Comparison of ENCODE assay signal across 1 cellular context in the genomic region with DNA sequence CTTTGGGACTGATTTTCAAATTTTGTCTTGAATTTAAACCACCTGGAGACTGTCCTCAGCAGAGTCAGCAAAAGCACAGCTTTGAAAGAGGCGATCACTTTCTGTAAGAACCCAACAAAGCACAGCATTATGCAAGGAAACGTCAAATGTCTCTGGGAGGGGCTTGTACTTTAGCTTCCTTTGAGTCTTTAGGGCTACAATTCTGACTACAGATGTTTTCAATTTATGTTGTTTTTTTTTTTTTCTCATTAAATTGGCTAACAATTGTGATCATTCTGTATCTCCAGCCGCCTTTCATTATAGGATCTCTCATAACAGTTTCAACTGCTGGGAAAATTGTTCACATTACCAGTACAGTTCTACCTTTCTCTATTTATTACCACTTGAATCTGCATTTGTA.
TF ChIP-seq lines count a peak whose summit lies in the region.

No MANE protein-coding gene starts in this region.

TF ChIP-seq in HepG2, 621 proteins besides CTCF, POLR2A, EP300 and RAD21 (continued from another document):
- TF ChIP-seq HNF1B (CRISPR knock-in tag; IDR thresholded peaks at IDR 0.05) = no peak
- no peak for TF ChIP-seq HDAC2 (CRISPR knock-in tag; IDR thresholded peaks at IDR 0.05)
- TF ChIP-seq TMF1 (CRISPR knock-in tag; IDR thresholded peaks at IDR 0.05; ENCODE audit: low read depth) = no peak
- TF ChIP-seq, protein P1, sequence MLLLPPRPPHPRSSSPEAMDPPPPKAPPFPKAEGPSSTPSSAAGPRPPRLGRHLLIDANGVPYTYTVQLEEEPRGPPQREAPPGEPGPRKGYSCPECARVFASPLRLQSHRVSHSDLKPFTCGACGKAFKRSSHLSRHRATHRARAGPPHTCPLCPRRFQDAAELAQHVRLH (CRISPR knock-in tag; IDR thresholded peaks at IDR 0.05; ENCODE audit: borderline replicate concordance, low read depth) = no peak
- TF ChIP-seq RFXAP (CRISPR knock-in tag; IDR thresholded peaks at IDR 0.05; ENCODE audit: borderline replicate concordance) = no peak
- TF ChIP-seq HNRNPUL1 (IDR thresholded peaks at IDR 0.05; ENCODE audit: low read depth, low read length) = no peak
- TF ChIP-seq ZBTB1 (CRISPR knock-in tag; IDR thresholded peaks at IDR 0.05; ENCODE audit: borderline replicate concordance) = no peak
- TF ChIP-seq JUND (CRISPR knock-in tag; IDR thresholded peaks at IDR 0.05) = no peak
- no peak for TF ChIP-seq TBP (CRISPR knock-in tag; IDR thresholded peaks at IDR 0.05)
- TF ChIP-seq, protein P2, sequence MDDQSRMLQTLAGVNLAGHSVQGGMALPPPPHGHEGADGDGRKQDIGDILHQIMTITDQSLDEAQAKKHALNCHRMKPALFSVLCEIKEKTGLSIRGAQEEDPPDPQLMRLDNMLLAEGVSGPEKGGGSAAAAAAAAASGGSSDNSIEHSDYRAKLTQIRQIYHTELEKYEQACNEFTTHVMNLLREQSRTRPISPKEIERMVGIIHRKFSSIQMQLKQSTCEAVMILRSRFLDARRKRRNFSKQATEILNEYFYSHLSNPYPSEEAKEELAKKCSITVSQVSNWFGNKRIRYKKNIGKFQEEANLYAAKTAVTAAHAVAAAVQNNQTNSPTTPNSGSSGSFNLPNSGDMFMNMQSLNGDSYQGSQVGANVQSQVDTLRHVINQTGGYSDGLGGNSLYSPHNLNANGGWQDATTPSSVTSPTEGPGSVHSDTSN (CRISPR knock-in tag; IDR thresholded peaks at IDR 0.05; ENCODE audit: borderline replicate concordance) = no peak
- TF ChIP-seq NR2F2 (IDR thresholded peaks at IDR 0.05; ENCODE audit: borderline replicate concordance, low read depth) = no peak
- no peak for TF ChIP-seq ZNF124 (CRISPR knock-in tag; IDR thresholded peaks at IDR 0.05)
- no peak for TF ChIP-seq NFE2L2 (IDR thresholded peaks at IDR 0.05; ENCODE audit: low read length)
- TF ChIP-seq, protein P3, sequence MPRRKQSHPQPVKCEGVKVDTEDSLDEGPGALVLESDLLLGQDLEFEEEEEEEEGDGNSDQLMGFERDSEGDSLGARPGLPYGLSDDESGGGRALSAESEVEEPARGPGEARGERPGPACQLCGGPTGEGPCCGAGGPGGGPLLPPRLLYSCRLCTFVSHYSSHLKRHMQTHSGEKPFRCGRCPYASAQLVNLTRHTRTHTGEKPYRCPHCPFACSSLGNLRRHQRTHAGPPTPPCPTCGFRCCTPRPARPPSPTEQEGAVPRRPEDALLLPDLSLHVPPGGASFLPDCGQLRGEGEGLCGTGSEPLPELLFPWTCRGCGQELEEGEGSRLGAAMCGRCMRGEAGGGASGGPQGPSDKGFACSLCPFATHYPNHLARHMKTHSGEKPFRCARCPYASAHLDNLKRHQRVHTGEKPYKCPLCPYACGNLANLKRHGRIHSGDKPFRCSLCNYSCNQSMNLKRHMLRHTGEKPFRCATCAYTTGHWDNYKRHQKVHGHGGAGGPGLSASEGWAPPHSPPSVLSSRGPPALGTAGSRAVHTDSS (CRISPR knock-in tag; conservative IDR thresholded peaks at IDR 0.05) = no peak
